Comparison of ENCODE assay signal across 32 cellular contexts in genomic region chr6:100317031-100317430, GRCh38.
"Had no signal": no experiment of that assay in that cellular context is flagged by ENCODE, and none has a peak within 500 bp of the region (broad histone marks: within the 10 kb centered on the region; RNA-seq: fewer than 3 reads in every experiment).

No MANE protein-coding gene starts in this region.

- H3K27ac Mint-ChIP-seq: activated B cell treated with CpG ODN at 0.5 μM for 24 hours; activated CD4-positive, alpha-beta memory T cell treated with anti-CD3 and anti-CD28 coated beads for 36 hours; activated CD4-positive, alpha-beta T cell treated with anti-CD3 and anti-CD28 coated beads, Interleukin-2, amount 10 ng/mL, durations not matched to agents 24 days and 14 days; activated CD8-positive, alpha-beta T cell treated with anti-CD3 and anti-CD28 coated beads for 36 hours; activated naive CD4-positive, alpha-beta T cell treated with anti-CD3 and anti-CD28 coated beads for 36 hours; activated naive CD4-positive, alpha-beta T cell treated with anti-CD3 and anti-CD28 coated beads, Interleukin-2, amount 50 U/mL, for 72 hours; activated naive CD8-positive, alpha-beta T cell treated with anti-CD3 and anti-CD28 coated beads for 36 hours; activated T-cell treated with anti-CD3 and anti-CD28 coated beads, Interleukin-2, amount 50 U/mL, for 72 hours; activated T-helper 1 cell treated with anti-CD3 and anti-CD28 coated beads, Interleukin-12 subunit alpha, Interleukin-12 subunit beta, Interleukin-2, Interleukin-4 antibody, amounts not matched to agents 30 ng/mL and 10 ng/mL and 1 ng/mL, durations not matched to agents 14 hours and 24 hours and 36 hours; activated T-helper 17 cell treated with anti-CD3 and anti-CD28 coated beads, Interleukin-2, amount 50 U/mL, for 72 hours; brain; T-helper 17 cell; T-helper 2 cell treated with Interferon-gamma antibody and Interleukin-4, amounts not matched to agents 5 μg/mL and 100 μg/mL, for 36 hours had no signal

- DNase-seq: activated B cell treated with CpG ODN at 0.5 μM for 24 hours; activated CD4-positive, alpha-beta memory T cell treated with anti-CD3 and anti-CD28 coated beads for 36 hours; activated CD4-positive, alpha-beta T cell treated with anti-CD3 and anti-CD28 coated beads for 4 hours; activated CD4-positive, alpha-beta T cell treated with anti-CD3 and anti-CD28 coated beads, Interleukin-2, amount 10 ng/mL, durations not matched to agents 24 days and 14 days; activated CD4-positive, alpha-beta T cell treated with anti-CD3 and anti-CD28 coated beads, Interleukin-2, amount 50 U/mL, for 1 hour; activated CD4-positive, alpha-beta T cell treated with anti-CD3 and anti-CD28 coated beads, Interleukin-2, amount 50 U/mL, for 4 hours; activated CD4-positive, CD25-positive, alpha-beta regulatory T cell treated with anti-CD3 and anti-CD28 coated beads, Interleukin-2, amount 50 U/mL, for 72 hours; activated CD8-positive, alpha-beta memory T cell treated with anti-CD3 and anti-CD28 coated beads, Interleukin-2, amount 50 U/mL, for 4 hours; activated CD8-positive, alpha-beta T cell treated with anti-CD3 and anti-CD28 coated beads for 36 hours; activated effector memory CD4-positive, alpha-beta T cell treated with anti-CD3 and anti-CD28 coated beads, Interleukin-2, amount 50 U/mL, for 16 hours; activated gamma-delta T cell treated with Interleukin-2 at 50 U/mL for 16 hours; activated naive CD4-positive, alpha-beta T cell; activated naive CD4-positive, alpha-beta T cell treated with anti-CD3 and anti-CD28 coated beads for 36 hours; activated naive CD4-positive, alpha-beta T cell treated with anti-CD3 and anti-CD28 coated beads, Interleukin-2, amount 50 U/mL, for 16 hours; activated naive CD8-positive, alpha-beta T cell treated with anti-CD3 and anti-CD28 coated beads for 36 hours; activated T-cell treated with anti-CD3 and anti-CD28 coated beads for 4 hours; activated T-cell treated with anti-CD3 and anti-CD28 coated beads, Interleukin-2, amount 50 U/mL, for 1 hour; activated T-cell treated with anti-CD3 and anti-CD28 coated beads, Interleukin-2, amount 50 U/mL, for 4 hours; activated T-cell treated with anti-CD3 and anti-CD28 coated beads, Interleukin-2, amount 50 U/mL, for 72 hours; adrenal gland; amniotic stem cell; aorta; caudate nucleus; cerebellar nuclear complex; T-helper 17 cell; T-helper 9 cell had no signal

- ATAC-seq: activated CD8-positive, alpha-beta T cell treated with anti-CD3 and anti-CD28 coated beads for 36 hours; activated naive CD4-positive, alpha-beta T cell treated with anti-CD3 and anti-CD28 coated beads, Interleukin-2, amount 50 U/mL, for 72 hours; activated T-cell treated with anti-CD3 and anti-CD28 coated beads, Interleukin-2, amount 50 U/mL, for 4 hours; activated T-cell treated with anti-CD3 and anti-CD28 coated beads, Interleukin-2, amount 50 U/mL, for 72 hours; activated T-helper 17 cell treated with anti-CD3 and anti-CD28 coated beads, Interleukin-2, amount 50 U/mL, for 72 hours; T-helper 17 cell had no signal

- H3K36me3 Mint-ChIP-seq: activated CD4-positive, alpha-beta memory T cell treated with anti-CD3 and anti-CD28 coated beads for 36 hours; activated naive CD4-positive, alpha-beta T cell treated with anti-CD3 and anti-CD28 coated beads, Interleukin-2, amount 50 U/mL, for 72 hours; activated naive CD8-positive, alpha-beta T cell treated with anti-CD3 and anti-CD28 coated beads for 36 hours; brain had no signal

- H3K9me3 Mint-ChIP-seq: activated CD4-positive, alpha-beta T cell treated with anti-CD3 and anti-CD28 coated beads, Interleukin-2, amount 10 ng/mL, durations not matched to agents 24 days and 14 days; activated T-helper 1 cell treated with anti-CD3 and anti-CD28 coated beads, Interleukin-12 subunit alpha, Interleukin-12 subunit beta, Interleukin-2, Interleukin-4 antibody, amounts not matched to agents 30 ng/mL and 10 ng/mL and 1 ng/mL, durations not matched to agents 14 hours and 24 hours and 36 hours; central memory CD8-positive, alpha-beta T cell; T-helper 2 cell treated with Interferon-gamma antibody and Interleukin-4, amounts not matched to agents 5 μg/mL and 100 μg/mL, for 36 hours had no signal

- H3K4me3 Mint-ChIP-seq: activated B cell treated with CpG ODN at 0.5 μM for 24 hours; activated CD4-positive, alpha-beta memory T cell treated with anti-CD3 and anti-CD28 coated beads for 36 hours; activated CD4-positive, alpha-beta T cell treated with anti-CD3 and anti-CD28 coated beads, Interleukin-2, amount 10 ng/mL, durations not matched to agents 24 days and 14 days; activated CD8-positive, alpha-beta T cell treated with anti-CD3 and anti-CD28 coated beads for 36 hours; activated naive CD4-positive, alpha-beta T cell treated with anti-CD3 and anti-CD28 coated beads for 36 hours; activated naive CD8-positive, alpha-beta T cell treated with anti-CD3 and anti-CD28 coated beads for 36 hours; activated T-cell treated with anti-CD3 and anti-CD28 coated beads, Interleukin-2, amount 50 U/mL, for 4 hours; activated T-cell treated with anti-CD3 and anti-CD28 coated beads, Interleukin-2, amount 50 U/mL, for 72 hours; activated T-helper 1 cell treated with anti-CD3 and anti-CD28 coated beads, Interleukin-12 subunit alpha, Interleukin-12 subunit beta, Interleukin-2, Interleukin-4 antibody, amounts not matched to agents 30 ng/mL and 10 ng/mL and 1 ng/mL, durations not matched to agents 14 hours and 24 hours and 36 hours; activated T-helper 17 cell treated with anti-CD3 and anti-CD28 coated beads, Interleukin-2, amount 50 U/mL, for 72 hours; brain; central memory CD8-positive, alpha-beta T cell; T-helper 17 cell; T-helper 2 cell treated with Interferon-gamma antibody and Interleukin-4, amounts not matched to agents 5 μg/mL and 100 μg/mL, for 36 hours had no signal

- H3K4me1 Mint-ChIP-seq: activated B cell treated with CpG ODN at 0.5 μM for 24 hours; activated CD4-positive, alpha-beta T cell treated with anti-CD3 and anti-CD28 coated beads, Interleukin-2, amount 10 ng/mL, durations not matched to agents 24 days and 14 days; activated naive CD8-positive, alpha-beta T cell treated with anti-CD3 and anti-CD28 coated beads for 36 hours; activated T-helper 17 cell treated with anti-CD3 and anti-CD28 coated beads, Interleukin-2, amount 50 U/mL, for 72 hours; brain; central memory CD8-positive, alpha-beta T cell; T-helper 17 cell had no signal

- H3K27me3 Mint-ChIP-seq: activated B cell treated with CpG ODN at 0.5 μM for 24 hours; activated CD4-positive, alpha-beta memory T cell treated with anti-CD3 and anti-CD28 coated beads for 36 hours; activated CD4-positive, alpha-beta T cell treated with anti-CD3 and anti-CD28 coated beads, Interleukin-2, amount 10 ng/mL, durations not matched to agents 24 days and 14 days; activated CD8-positive, alpha-beta T cell treated with anti-CD3 and anti-CD28 coated beads for 36 hours; activated naive CD8-positive, alpha-beta T cell treated with anti-CD3 and anti-CD28 coated beads for 36 hours; activated T-helper 17 cell treated with anti-CD3 and anti-CD28 coated beads, Interleukin-2, amount 50 U/mL, for 72 hours; central memory CD8-positive, alpha-beta T cell; T-helper 17 cell had no signal
